8 cellular contexts compared by ENCODE assay signal in the genomic region with DNA sequence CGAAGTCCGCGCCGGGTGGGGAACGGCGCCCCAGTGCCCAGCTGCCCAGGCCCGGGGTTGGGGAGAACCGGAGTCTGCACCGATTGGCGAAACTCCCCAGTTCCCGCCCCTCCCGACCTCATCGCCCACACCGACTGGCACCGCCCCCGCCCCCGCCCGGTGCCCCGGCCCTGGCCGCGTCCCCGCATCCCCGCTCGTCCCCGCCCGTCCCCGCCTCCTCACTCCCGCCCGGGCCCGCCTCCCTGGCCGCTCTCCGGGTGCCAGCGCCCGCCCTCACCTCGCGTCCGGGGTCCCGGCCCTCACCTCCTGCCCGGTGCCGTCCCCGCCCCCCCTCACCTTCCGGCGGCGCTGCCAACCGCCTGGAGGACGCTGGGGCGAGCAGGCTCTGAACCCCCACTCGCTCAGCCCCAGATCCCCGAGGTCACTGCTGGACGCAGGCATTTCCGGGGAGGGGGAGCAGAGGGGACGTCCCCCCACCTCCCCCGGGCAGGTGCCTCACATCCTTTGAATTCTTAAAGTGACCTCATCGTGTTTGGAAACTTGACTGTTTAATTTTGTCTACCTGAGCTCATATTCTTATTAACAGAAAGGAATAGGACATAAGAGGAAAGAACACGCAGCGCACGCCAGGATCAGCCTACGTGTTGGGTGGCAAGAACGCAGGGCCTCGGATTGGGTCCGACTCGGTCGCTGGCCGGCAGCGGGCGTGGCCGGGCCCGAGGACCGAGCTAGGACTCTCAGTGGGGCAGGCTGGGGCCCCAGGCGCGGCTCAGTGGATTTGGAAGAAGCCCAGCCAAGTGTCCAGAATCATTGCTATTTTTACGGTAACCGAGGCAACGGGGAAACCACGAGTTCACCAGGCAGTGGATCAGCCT. TPM values are rescaled to one million over a fixed set of nuclear protein-coding genes. Genes with fewer than 3 reads are reported as not detected.
DNase-seq lines count a peak whose midpoint lies in the region; ATAC-seq and TF ChIP-seq lines count a peak whose summit lies in the region.

A gene with protein sequence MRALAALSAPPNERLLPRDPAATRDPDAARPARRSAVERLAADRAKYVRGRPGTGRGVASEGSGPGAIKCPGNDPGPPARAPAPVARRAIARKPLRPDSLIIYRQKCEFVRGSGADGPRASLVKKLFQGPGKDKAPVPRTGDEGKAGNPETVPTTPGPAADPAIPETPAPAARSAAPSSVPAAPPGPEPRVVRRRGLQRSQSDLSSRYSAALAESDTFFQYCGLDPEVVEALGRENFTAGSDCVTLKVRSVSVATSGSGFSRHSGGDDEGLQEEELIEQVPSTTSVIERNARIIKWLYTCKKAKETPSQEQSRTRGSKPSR (minus strand): TSS at position 35 of the 875 bp plus-strand sequence. CDS start 120 bp downstream, outside the sequence.

- H3K36me3 ChIP-seq in left ventricle myocardium inferior, result no peaks in the 10 kb centered on the region

- no peak for ATAC-seq in GM19023 (IDR thresholded peaks at IDR 0.05; ENCODE audit: unreplicated experiment)

- H3K4me3 Mint-ChIP-seq in activated naive CD4-positive, alpha-beta T cell treated with anti-CD3 and anti-CD28 coated beads, Interleukin-2, amount 10 ng/mL, durations not matched to agents 7 days and 5 days, result peak within 1 kb of the TSS; percentile 80

- peaks cover 30% of the 10 kb centered on the region for H3K4me1 ChIP-seq in left ventricle myocardium inferior

- H3K4me3 ChIP-seq in left ventricle myocardium inferior, result peak within 1 kb of the TSS; percentile 72

- H3K27ac ChIP-seq in C4-2B (peak within 1 kb of the TSS; percentile 64), left ventricle myocardium inferior (replicated peaks) (peak within 1 kb of the TSS; percentile 87)

- peaks cover 4% of the 10 kb centered on the region for H3K36me3 Mint-ChIP-seq in activated naive CD4-positive, alpha-beta T cell treated with anti-CD3 and anti-CD28 coated beads, Interleukin-2, amount 10 ng/mL, durations not matched to agents 7 days and 5 days

- intact Hi-C loops in left ventricle myocardium inferior (cut with micrococcal nuclease), result no loop called here
- intact Hi-C loops in posterior cingulate gyrus (cut with DNase I), result no loop called here

- no peak for TF ChIP-seq CTCF in C4-2B (conservative IDR thresholded peaks at IDR 0.05)
- no peak for TF ChIP-seq CTCF in left ventricle myocardium inferior (IDR thresholded peaks at IDR 0.05; ENCODE audit: borderline replicate concordance)

- H3K27me3 Mint-ChIP-seq in activated naive CD4-positive, alpha-beta T cell treated with anti-CD3 and anti-CD28 coated beads, Interleukin-2, amount 10 ng/mL, durations not matched to agents 7 days and 5 days, result peaks cover 72% of the 10 kb centered on the region

- CTCF ChIA-PET in activated naive CD4-positive, alpha-beta T cell treated with anti-CD3 and anti-CD28 coated beads, Interleukin-2, amount 10 ng/mL, durations not matched to agents 7 days and 5 days (lab: Charles Lee), result interaction anchor here (0.8 kb wide), 1 partner anchor 18 kb away, joined by 3 read pairs; no protein-coding TSS in a partner anchor

- DNase-seq in NCI-H345 treated with DMSO at 0.1 percent for 48 hours (lab: John Stamatoyannopoulos, UW; ENCODE audit: unreplicated experiment) (peak; percentile 52), left ventricle myocardium inferior (peak; percentile 68), posterior cingulate gyrus (peak; percentile 28 to 92 (median 58)), COLO829 (ENCODE audit: low spot score) (no peak), GM19238 (ENCODE audit: insufficient read length, low spot score) (no peak)
- DNase-seq in activated naive CD4-positive, alpha-beta T cell treated with anti-CD3 and anti-CD28 coated beads, Interleukin-2, amount 10 ng/mL, durations not matched to agents 7 days and 5 days, result peak; percentile 65

- H3K9me3 ChIP-seq in left ventricle myocardium inferior (replicated peaks), result no peaks in the 10 kb centered on the region

- H3K27ac Mint-ChIP-seq in activated naive CD4-positive, alpha-beta T cell treated with anti-CD3 and anti-CD28 coated beads, Interleukin-2, amount 10 ng/mL, durations not matched to agents 7 days and 5 days, result no peak within 1 kb of the TSS

- no peaks in the 10 kb centered on the region for H3K9me3 Mint-ChIP-seq in activated naive CD4-positive, alpha-beta T cell treated with anti-CD3 and anti-CD28 coated beads, Interleukin-2, amount 10 ng/mL, durations not matched to agents 7 days and 5 days

- H3K4me1 Mint-ChIP-seq in activated naive CD4-positive, alpha-beta T cell treated with anti-CD3 and anti-CD28 coated beads, Interleukin-2, amount 10 ng/mL, durations not matched to agents 7 days and 5 days, result peaks cover 9% of the 10 kb centered on the region

- H3K27me3 ChIP-seq in left ventricle myocardium inferior (ENCODE audit: low read depth), result peaks cover 71% of the 10 kb centered on the region

RNA-seq across cellular contexts. Expression of the gene that starts here (rescaled TPM):
- 3.3 TPM for total RNA-seq in left ventricle myocardium inferior

Comparison
In these comparisons a context has a peak if more than half of its experiments do, and no peak if none do; other contexts are left out.
1. DNase-seq: peak in NCI-H345 treated with DMSO at 0.1 percent for 48 hours (single experiment), activated naive CD4-positive, alpha-beta T cell treated with anti-CD3 and anti-CD28 coated beads, Interleukin-2, amount 10 ng/mL, durations not matched to agents 7 days and 5 days (single experiment), left ventricle myocardium inferior (single experiment) and posterior cingulate gyrus (10 of 10); none in COLO829 (single experiment) and GM19238 (single experiment).